In the genomic region with DNA sequence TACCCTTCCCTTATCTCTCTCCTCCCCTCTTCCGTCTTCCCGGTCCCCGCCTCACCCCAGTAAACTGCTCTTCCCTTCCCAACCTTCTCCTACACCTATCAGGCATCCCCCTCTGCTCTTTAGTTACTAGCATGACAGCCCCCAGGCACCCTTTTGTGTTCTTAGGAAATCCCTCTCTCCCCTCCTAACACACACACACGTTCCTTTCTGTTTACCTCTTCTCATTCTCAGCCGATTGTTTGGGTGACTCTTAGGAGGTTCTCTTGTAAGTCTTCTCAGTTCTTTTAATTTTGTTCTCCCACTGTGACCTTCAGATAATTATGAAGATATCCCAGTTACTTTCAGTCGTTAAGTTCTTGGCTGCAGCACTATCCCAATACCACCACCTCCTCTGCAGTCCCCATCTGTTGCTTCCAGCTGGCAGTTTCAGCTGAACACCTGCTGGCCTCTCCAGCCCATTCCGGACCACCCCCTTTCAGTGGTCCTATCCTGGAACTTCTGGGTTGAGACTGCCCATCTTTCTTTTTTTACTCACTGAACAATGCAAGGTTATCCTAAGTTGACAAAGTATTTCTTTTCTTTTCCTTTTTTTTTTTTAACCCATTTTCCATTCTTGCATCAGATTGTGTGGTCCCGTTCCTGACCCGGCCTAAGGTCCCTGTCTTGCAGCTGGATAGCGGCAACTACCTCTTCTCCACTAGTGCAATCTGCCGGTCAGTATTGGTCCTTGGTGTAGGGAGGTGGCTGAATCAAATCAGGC, we compare ENCODE assay signal across 8 cellular contexts. TPM values are rescaled to one million over a fixed set of nuclear protein-coding genes. Genes with fewer than 3 reads are reported as not detected.
DNase-seq lines count a peak whose midpoint lies in the region; ATAC-seq, FAIRE-seq and TF ChIP-seq lines count a peak whose summit lies in the region.

No MANE protein-coding gene starts in this region.

- H3K9ac ChIP-seq in KMS-11, result peak overlapping the region; percentile 64
- peak overlapping the region; percentile 94 to 95 for H3K9ac ChIP-seq in mucosa of rectum (ENCODE audit: low read depth in 1 of 2, low read length in 2 of 2)

- H3K36me3 ChIP-seq in CD4-positive, CD25-positive, alpha-beta regulatory T cell (ENCODE audit: control insufficient read depth, insufficient read depth, low read length), result peaks cover 33% of the 10 kb centered on the region
- peaks cover 27% of the 10 kb centered on the region; the same call in 1 of the 2 replicates for H3K36me3 ChIP-seq in KMS-11 (ENCODE audit: insufficient read depth)
- H3K36me3 ChIP-seq in bronchial epithelial cell (ENCODE audit: control insufficient read depth, insufficient read depth, low read length), result peaks cover 24% of the 10 kb centered on the region
- peaks cover 24 to 28% of the 10 kb centered on the region in 2 donors for H3K36me3 ChIP-seq in mucosa of rectum (ENCODE audit: control insufficient read depth in 2 of 2, insufficient read depth in 2 of 2, low read length in 2 of 2)

- peaks cover 20% of the 10 kb centered on the region for H3K4me1 ChIP-seq in CD4-positive, CD25-positive, alpha-beta regulatory T cell (ENCODE audit: control insufficient read depth, insufficient read depth, low read length, poor library complexity, severe bottlenecking)
- H3K4me1 ChIP-seq in KMS-11 (ENCODE audit: low read depth, poor library complexity, severe bottlenecking) (peaks cover 27% of the 10 kb centered on the region), mucosa of rectum (ENCODE audit: control insufficient read depth in 2 of 2, insufficient read depth in 2 of 2, low read length in 2 of 2) (peaks cover 16 to 18% of the 10 kb centered on the region in 2 donors)

- H4K20me1 ChIP-seq in KMS-11 (ENCODE audit: insufficient read depth), result no peaks in the 10 kb centered on the region

- no peaks in the 10 kb centered on the region for H3K27me3 ChIP-seq in CD4-positive, CD25-positive, alpha-beta regulatory T cell (ENCODE audit: control insufficient read depth, insufficient read depth, low read length)
- H3K27me3 ChIP-seq in KMS-11 (ENCODE audit: insufficient read depth, low read depth) (no peaks in the 10 kb centered on the region), bronchial epithelial cell (ENCODE audit: control insufficient read depth, insufficient read depth, low read length) (no peaks in the 10 kb centered on the region), mucosa of rectum (ENCODE audit: control insufficient read depth in 2 of 2, insufficient read depth in 2 of 2, low read length in 2 of 2) (no peaks in the 10 kb centered on the region)

- peaks cover 11 to 32% (median 24%) of the 10 kb centered on the region in 4 donors for H3K4me1 Mint-ChIP-seq in CD4-positive, CD25-positive, alpha-beta regulatory T cell

- peak overlapping the region; percentile 77 for H3K4me2 ChIP-seq in KMS-11

- no peak for ATAC-seq in CD4-positive, CD25-positive, alpha-beta regulatory T cell (ENCODE audit: low read depth in 2 of 2)
- ATAC-seq in GM21717 (IDR thresholded peaks at IDR 0.05; ENCODE audit: unreplicated experiment) (no peak), GM21737 (IDR thresholded peaks at IDR 0.05; ENCODE audit: unreplicated experiment) (no peak)

- peak overlapping the region; percentile 90 to 98 (median 96) for H3K4me3 Mint-ChIP-seq in CD4-positive, CD25-positive, alpha-beta regulatory T cell

- FAIRE-seq in bronchial epithelial cell (lab: Jason Lieb, UNC) (no peak), HTR-8/SVneo (lab: Jason Lieb, UNC) (no peak)

- peak overlapping the region; percentile 94 to 99 (median 95) for H3K27ac Mint-ChIP-seq in CD4-positive, CD25-positive, alpha-beta regulatory T cell

- in situ Hi-C loops in GM13977 (cut with MboI; ENCODE audit: low pct_unique_long_range_greater_than_20kb, low sequenced_read_pairs, unreplicated experiment), result no loop called here

- peak; percentile 14; the same call in 1 of the 2 replicates for TF ChIP-seq CTCF in KMS-11 (conservative IDR thresholded peaks at IDR 0.05; ENCODE audit: low read depth, low read length)
- TF ChIP-seq CTCF in bronchial epithelial cell (IDR thresholded peaks at IDR 0.05; ENCODE audit: insufficient read depth, low read length, severe bottlenecking), result no peak
- no peak for TF ChIP-seq CTCF in GM13977 (IDR thresholded peaks at IDR 0.05; ENCODE audit: extremely low read depth, insufficient read depth, missing control alignments)

- H3K27me3 Mint-ChIP-seq in CD4-positive, CD25-positive, alpha-beta regulatory T cell, result peaks cover 4% of the 10 kb centered on the region

- H3K9me3 Mint-ChIP-seq in CD4-positive, CD25-positive, alpha-beta regulatory T cell, result no peaks in the 10 kb centered on the region

- peaks cover 23% of the 10 kb centered on the region for H3K36me3 Mint-ChIP-seq in CD4-positive, CD25-positive, alpha-beta regulatory T cell

- H3K79me2 ChIP-seq in KMS-11 (ENCODE audit: insufficient read depth, low read depth), result peaks cover 37% of the 10 kb centered on the region

- no peak for DNase-seq in CD4-positive, CD25-positive, alpha-beta regulatory T cell
- DNase-seq in bronchial epithelial cell (ENCODE audit: low read depth) (no peak), GM13977 (ENCODE audit: low spot score) (no peak), HTR-8/SVneo (ENCODE audit: insufficient read length, low spot score) (no peak)

- H3K27ac ChIP-seq in CD4-positive, CD25-positive, alpha-beta regulatory T cell (ENCODE audit: insufficient read depth, low read length, poor library complexity, severe bottlenecking), result peak overlapping the region; percentile 80
- H3K27ac ChIP-seq in KMS-11, result peak overlapping the region; percentile 41
- peak overlapping the region; percentile 75 to 86 for H3K27ac ChIP-seq in mucosa of rectum (ENCODE audit: low read depth in 2 of 2, low read length in 2 of 2)

- H3K4me3 ChIP-seq in CD4-positive, CD25-positive, alpha-beta regulatory T cell (ENCODE audit: low read depth, low read length), result peak overlapping the region; percentile 89
- H3K4me3 ChIP-seq in KMS-11 (IDR thresholded peaks at IDR 0.05; ENCODE audit: insufficient read depth, low read depth, low read length) (peak overlapping the region; percentile 92), bronchial epithelial cell (ENCODE audit: low read depth, low read length) (peak overlapping the region; percentile 76), mucosa of rectum (ENCODE audit: low read length in 2 of 2) (peak overlapping the region; percentile 97 to 99)

- H2AFZ ChIP-seq in KMS-11 (ENCODE audit: low read depth), result peak overlapping the region; percentile 38; the same call in 1 of the 2 replicates

- no peaks in the 10 kb centered on the region for H3K9me3 ChIP-seq in CD4-positive, CD25-positive, alpha-beta regulatory T cell (ENCODE audit: control insufficient read depth in 2 of 2, low read length in 2 of 2)
- H3K9me3 ChIP-seq in mucosa of rectum (ENCODE audit: control insufficient read depth in 2 of 2, low read length in 2 of 2), result no peaks in the 10 kb centered on the region

RNA-seq across cellular contexts. Expression of a gene that starts 0.7 kb away (rescaled TPM):
- total RNA-seq in CD4-positive, CD25-positive, alpha-beta regulatory T cell, result 219 TPM
- 10 to 100 TPM; 71.9 to 89.4 (median 80.1) TPM for polyA plus RNA-seq in CD4-positive, CD25-positive, alpha-beta regulatory T cell
- total RNA-seq in bronchial epithelial cell, result 374 and 477 TPM in 2 replicates

RNA-seq across cellular contexts. Expression of a gene that starts 8.9 kb away (rescaled TPM):
- 403 TPM for total RNA-seq in CD4-positive, CD25-positive, alpha-beta regulatory T cell
- 100 to 1,000 TPM; 173 to 192 (median 182) TPM for polyA plus RNA-seq in CD4-positive, CD25-positive, alpha-beta regulatory T cell
- not detected in 2 replicates for total RNA-seq in bronchial epithelial cell

RNA-seq across cellular contexts. Expression of a gene that starts 29.0 kb away (rescaled TPM):
- 0.47 TPM for total RNA-seq in CD4-positive, CD25-positive, alpha-beta regulatory T cell
- under 1 TPM in 3 of 4 donors, not detected in 1; 0.07 to 0.23 (median 0.13) TPM for polyA plus RNA-seq in CD4-positive, CD25-positive, alpha-beta regulatory T cell
- under 0.01 and 0.26 TPM in 2 replicates for total RNA-seq in bronchial epithelial cell

RNA-seq across cellular contexts. Expression of a gene that starts 31.7 kb away (rescaled TPM):
- 159 TPM for total RNA-seq in CD4-positive, CD25-positive, alpha-beta regulatory T cell
- polyA plus RNA-seq in CD4-positive, CD25-positive, alpha-beta regulatory T cell, result 10 to 100 TPM; 17.8 to 25.3 (median 20.9) TPM
- total RNA-seq in bronchial epithelial cell, result 213 and 231 TPM in 2 replicates

RNA-seq across cellular contexts. Expression of a gene that starts 33.5 kb away (rescaled TPM):
- total RNA-seq in CD4-positive, CD25-positive, alpha-beta regulatory T cell, result not detected
- polyA plus RNA-seq in CD4-positive, CD25-positive, alpha-beta regulatory T cell, result under 1 TPM in 1 of 4 donors, not detected in 3; 0.06 TPM
- total RNA-seq in bronchial epithelial cell, result 0.26 and 1.3 TPM in 2 replicates

Comparison
In these comparisons a context has a peak if more than half of its experiments do, and no peak if none do; other contexts are left out.
1. RNA of a gene that starts 8.9 kb away (total RNA-seq): 403 TPM in CD4-positive, CD25-positive, alpha-beta regulatory T cell (single experiment); not detected in bronchial epithelial cell; every median in the first group is over 100 times any median in the second.
2. Peak in every context shown above with its lines, with median percentiles within 50 percentile points of each other: H3K27ac ChIP-seq and H3K4me3 ChIP-seq.